12 cellular contexts compared by ENCODE assay signal in the genomic region with DNA sequence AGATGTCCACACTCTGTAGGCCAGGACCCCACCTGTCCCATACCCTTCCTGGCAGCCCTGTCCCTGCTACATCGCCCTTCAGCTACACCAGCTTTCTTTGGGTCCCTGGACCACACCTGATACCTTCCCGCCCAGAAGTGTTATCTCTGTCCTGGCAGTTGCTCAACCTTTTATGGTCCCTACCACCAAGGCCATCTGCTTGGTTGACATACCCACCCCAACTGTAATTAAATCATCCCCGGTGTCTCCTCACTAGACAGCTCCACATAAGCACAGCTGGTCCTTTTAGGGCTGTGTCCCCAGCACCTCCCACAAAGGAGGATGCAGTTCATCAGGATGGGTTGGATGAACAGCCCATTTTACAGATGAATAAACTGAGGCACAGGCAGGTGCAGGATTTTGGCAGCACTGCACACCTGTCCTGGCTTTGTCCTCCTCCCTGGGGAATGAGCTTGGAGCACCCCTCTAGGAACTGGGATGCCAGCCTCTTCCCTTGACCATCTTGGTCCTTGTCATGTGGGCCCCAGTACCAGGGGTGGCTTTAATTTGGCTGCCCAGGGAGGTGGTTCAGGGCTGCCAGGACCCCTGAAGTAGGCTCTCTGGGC. TPM values are rescaled to one million over a fixed set of nuclear protein-coding genes. Genes with fewer than 3 reads are reported as not detected.
DNase-seq lines count a peak whose midpoint lies in the region; ATAC-seq and FAIRE-seq lines count a peak whose summit lies in the region.
"Had no signal": no experiment of that assay in that cellular context is flagged by ENCODE, and none has a peak within 500 bp of the region (broad histone marks: within the 10 kb centered on the region; RNA-seq: fewer than 3 reads in every experiment).

No MANE protein-coding gene starts in this region.

- no peak overlapping the region for H3K4me3 ChIP-seq in small intestine (ENCODE audit: low read depth in 1 of 2, low read length in 2 of 2)
- H3K4me3 ChIP-seq: skin epidermis had no signal

- peak overlapping the region; percentile 70 for H3K27ac Mint-ChIP-seq in activated naive CD4-positive, alpha-beta T cell treated with anti-CD3 and anti-CD28 coated beads for 36 hours

- H3K4me1 ChIP-seq in small intestine (ENCODE audit: control insufficient read depth in 2 of 2, insufficient read depth in 1 of 2, low read depth in 1 of 2, low read length in 1 of 2) = no peaks in the 10 kb centered on the region

- H3K27me3 Mint-ChIP-seq in activated naive CD4-positive, alpha-beta T cell treated with anti-CD3 and anti-CD28 coated beads for 36 hours (ENCODE audit: low read depth) = no peaks in the 10 kb centered on the region

- peaks cover 39% of the 10 kb centered on the region for H3K4me1 Mint-ChIP-seq in activated naive CD4-positive, alpha-beta T cell treated with anti-CD3 and anti-CD28 coated beads for 36 hours (ENCODE audit: low read depth)

- no peak for FAIRE-seq in small intestine (lab: Jason Lieb, UNC)

- CTCF ChIA-PET in activated naive CD4-positive, alpha-beta T cell treated with anti-CD3 and anti-CD28 coated beads for 36 hours (lab: Charles Lee) = no interaction called here

- DNase-seq in activated naive CD4-positive, alpha-beta T cell treated with anti-CD3 and anti-CD28 coated beads for 36 hours = no peak
- DNase-seq in activated naive CD4-positive, alpha-beta T cell treated with Interleukin-2 at 50 U/mL for 16 hours = no peak
- peak; percentile 36 for DNase-seq in small intestine
- DNase-seq: cortex of kidney, DMS79, foreskin fibroblast, NCI-H1694 treated with DMSO at 0.1 percent for 48 hours, SIG-M5 had no signal

- intact Hi-C loops in activated naive CD4-positive, alpha-beta T cell treated with anti-CD3 and anti-CD28 coated beads for 36 hours (cut with micrococcal nuclease) = no loop called here

- H3K27ac ChIP-seq in small intestine (ENCODE audit: low read depth in 1 of 2, low read length in 1 of 2) = no peak overlapping the region
- H3K27ac ChIP-seq: VCaP had no signal

- no peak for ATAC-seq in GM21447 (IDR thresholded peaks at IDR 0.05; ENCODE audit: unreplicated experiment)

- no peaks in the 10 kb centered on the region for H3K9me3 ChIP-seq in small intestine (ENCODE audit: control insufficient read depth, low read depth)

- no peaks in the 10 kb centered on the region for H3K27me3 ChIP-seq in small intestine (ENCODE audit: control insufficient read depth in 2 of 2, insufficient read depth in 2 of 2, low read length in 2 of 2)

- no peaks in the 10 kb centered on the region for H3K9me3 Mint-ChIP-seq in activated naive CD4-positive, alpha-beta T cell treated with anti-CD3 and anti-CD28 coated beads for 36 hours

- peaks cover 7% of the 10 kb centered on the region for H3K36me3 Mint-ChIP-seq in activated naive CD4-positive, alpha-beta T cell treated with anti-CD3 and anti-CD28 coated beads for 36 hours (ENCODE audit: low read depth)

- 40 to 77% (median 51%) methylated on average over 3 of the region's 3 CpGs for WGBS in small intestine, 3 donors

- H3K36me3 ChIP-seq in small intestine (ENCODE audit: control insufficient read depth in 2 of 2, insufficient read depth in 2 of 2, low read length in 2 of 2) = peaks cover 6% of the 10 kb centered on the region in 2 donors

- H3K4me3 Mint-ChIP-seq in activated naive CD4-positive, alpha-beta T cell treated with anti-CD3 and anti-CD28 coated beads for 36 hours = no peak overlapping the region

RNA-seq across cellular contexts. Expression of a gene that starts 12.9 kb away (rescaled TPM):
- 10 to 100 TPM; 41.3 to 45.0 TPM for total RNA-seq in activated naive CD4-positive, alpha-beta T cell treated with anti-CD3 and anti-CD28 coated beads for 36 hours
- polyA plus RNA-seq in small intestine = 10 to 100 TPM in 2 of 3 donors, 1 to 10 TPM in 1; 7.6 to 51.6 (median 14.3) TPM

RNA-seq across cellular contexts. Expression of a gene that starts 14.4 kb away (rescaled TPM):
- total RNA-seq in activated naive CD4-positive, alpha-beta T cell treated with anti-CD3 and anti-CD28 coated beads for 36 hours = 10 to 100 TPM; 55.8 to 59.6 TPM
- polyA plus RNA-seq in small intestine = 10 to 100 TPM; 18.6 to 37.5 (median 26.8) TPM

RNA-seq across cellular contexts. Expression of a gene that starts 19.2 kb away (rescaled TPM):
- total RNA-seq in activated naive CD4-positive, alpha-beta T cell treated with anti-CD3 and anti-CD28 coated beads for 36 hours = 10 to 100 TPM; 48.3 to 48.9 TPM
- 100 to 1,000 TPM; 123 to 162 (median 153) TPM for polyA plus RNA-seq in small intestine

RNA-seq across cellular contexts. Expression of a gene that starts 19.2 kb away (rescaled TPM):
- 100 to 1,000 TPM; 120 to 123 TPM for total RNA-seq in activated naive CD4-positive, alpha-beta T cell treated with anti-CD3 and anti-CD28 coated beads for 36 hours
- 100 to 1,000 TPM in 1 of 3 donors, 10 to 100 TPM in 2; 67.5 to 130 (median 82.1) TPM for polyA plus RNA-seq in small intestine

RNA-seq across cellular contexts. Expression of a gene that starts 28.3 kb away (rescaled TPM):
- total RNA-seq in activated naive CD4-positive, alpha-beta T cell treated with anti-CD3 and anti-CD28 coated beads for 36 hours = 1 to 10 TPM; 1.8 to 2.2 TPM
- 1 to 10 TPM in 2 of 3 donors, under 1 TPM in 1; 0.67 to 8.9 (median 3.2) TPM for polyA plus RNA-seq in small intestine
- polyA plus RNA-seq: neural cell had no signal
